In genomic region chr11:95346207-95346718, GRCh38 we compare ENCODE assay signal across 15 cellular contexts.
DNase-seq lines count a peak whose midpoint lies in the region; ATAC-seq, FAIRE-seq and TF ChIP-seq lines count a peak whose summit lies in the region.
"Had no signal": no experiment of that assay in that cellular context is flagged by ENCODE, and none has a peak within 500 bp of the region (broad histone marks: within the 10 kb centered on the region; RNA-seq: fewer than 3 reads in every experiment).

No MANE protein-coding gene starts in this region.

- no peaks in the 10 kb centered on the region for H3K9me1 ChIP-seq in keratinocyte (ENCODE audit: control insufficient read depth, extremely low read depth, insufficient read depth, low read length)

- no peak overlapping the region for H3K27ac ChIP-seq in keratinocyte (ENCODE audit: control insufficient read depth, insufficient read depth, low read length)
- H3K27ac ChIP-seq: BLaER1, Peyer's patch had no signal

- TF ChIP-seq CTCF in keratinocyte (optimal IDR thresholded peaks at IDR 0.05 in 1 of 3, IDR thresholded peaks at IDR 0.05 in 1 of 3, conservative IDR thresholded peaks at IDR 0.05 in 1 of 3; ENCODE audit: extremely low read depth in 1 of 3, insufficient read depth in 2 of 3, low read length in 3 of 3): no peak

- H3K9me3 Mint-ChIP-seq in stimulated activated naive CD8-positive, alpha-beta T cell treated with anti-CD3 and anti-CD28 coated beads, Interleukin-15, amount 100 ng/mL, for 72 hours: peaks cover 18 to 19% of the 10 kb centered on the region in 2 donors

- H3K4me1 Mint-ChIP-seq in stimulated activated naive CD8-positive, alpha-beta T cell treated with anti-CD3 and anti-CD28 coated beads, Interleukin-15, amount 100 ng/mL, for 72 hours: peaks cover 48% of the 10 kb centered on the region

- H3K36me3 ChIP-seq in keratinocyte (ENCODE audit: control insufficient read depth in 2 of 2, extremely low read depth in 1 of 2, insufficient read depth in 2 of 2, low read length in 2 of 2): no peaks in the 10 kb centered on the region
- H3K36me3 ChIP-seq: BLaER1, HAP-1, Peyer's patch had no signal

- H3K27me3 ChIP-seq in keratinocyte (ENCODE audit: control insufficient read depth, extremely low read depth, insufficient read depth, low read length): no peaks in the 10 kb centered on the region
- H3K27me3 ChIP-seq: BLaER1, Peyer's patch had no signal

- no peak for FAIRE-seq in keratinocyte (lab: Jason Lieb, UNC)

- peaks cover 21% of the 10 kb centered on the region for H3K4me1 ChIP-seq in keratinocyte (ENCODE audit: control insufficient read depth, extremely low read depth, insufficient read depth, low read length)
- H3K4me1 ChIP-seq: BLaER1, Peyer's patch had no signal

- peak overlapping the region; percentile 34 for H2AFZ ChIP-seq in keratinocyte (ENCODE audit: control insufficient read depth, low read length)

- no peak overlapping the region for H3K9ac ChIP-seq in keratinocyte (ENCODE audit: control insufficient read depth, extremely low read depth, insufficient read depth, low read length)
- H3K9ac ChIP-seq: BLaER1 had no signal

- H3K4me2 ChIP-seq in keratinocyte (ENCODE audit: control insufficient read depth, extremely low read depth, insufficient read depth, low read depth, low read length): no peak overlapping the region
- H3K4me2 ChIP-seq: BLaER1 had no signal

- no peaks in the 10 kb centered on the region for H3K79me2 ChIP-seq in keratinocyte (ENCODE audit: control insufficient read depth, insufficient read depth, low read length)

- no peaks in the 10 kb centered on the region for H3K9me3 ChIP-seq in keratinocyte (ENCODE audit: control insufficient read depth, low read depth, low read length)
- H3K9me3 ChIP-seq: HAP-1, Peyer's patch had no signal

- peak overlapping the region in 1 of 2 donors; percentile 30 for H3K4me3 Mint-ChIP-seq in stimulated activated naive CD8-positive, alpha-beta T cell treated with anti-CD3 and anti-CD28 coated beads, Interleukin-15, amount 100 ng/mL, for 72 hours
- H3K4me3 Mint-ChIP-seq: CD8-positive, alpha-beta T cell had no signal

- no peak overlapping the region for H3K4me3 ChIP-seq in keratinocyte (ENCODE audit: control insufficient read depth in 2 of 3, extremely low read depth in 1 of 3, insufficient read depth in 2 of 3, low read depth in 1 of 3, low read length in 3 of 3)
- H3K4me3 ChIP-seq: BLaER1, HAP-1, Peyer's patch had no signal

- H3K27me3 Mint-ChIP-seq in stimulated activated naive CD8-positive, alpha-beta T cell treated with anti-CD3 and anti-CD28 coated beads, Interleukin-15, amount 100 ng/mL, for 72 hours: no peaks in the 10 kb centered on the region

- peak; percentile 38 for ATAC-seq in stimulated activated naive CD8-positive, alpha-beta T cell treated with anti-CD3 and anti-CD28 coated beads, Interleukin-15, Interleukin-2, amounts not matched to agents 100 U/mL and 50 U/mL, for 24 hours
- no peak for ATAC-seq in stimulated activated naive CD8-positive, alpha-beta T cell treated with anti-CD3 and anti-CD28 coated beads, Interleukin-15, amount 100 ng/mL, for 72 hours
- ATAC-seq: CD8-positive, alpha-beta T cell had no signal

- H3K27ac Mint-ChIP-seq in stimulated activated naive CD8-positive, alpha-beta T cell treated with anti-CD3 and anti-CD28 coated beads, Interleukin-15, amount 100 ng/mL, for 72 hours: peak overlapping the region in 1 of 2 donors; percentile 65
- H3K27ac Mint-ChIP-seq: CD8-positive, alpha-beta T cell had no signal

- DNase-seq in activated CD4-positive, alpha-beta T cell treated with anti-CD3 and anti-CD28 coated beads for 48 hours: peak; percentile 26
- no peak for DNase-seq in activated CD4-positive, alpha-beta T cell treated with anti-CD3 and anti-CD28 coated beads for 1 hour
- no peak for DNase-seq in stimulated activated naive CD8-positive, alpha-beta T cell treated with anti-CD3 and anti-CD28 coated beads, Interleukin-15, Interleukin-2, amounts not matched to agents 100 U/mL and 50 U/mL, for 24 hours
- no peak for DNase-seq in stimulated activated naive CD8-positive, alpha-beta T cell treated with anti-CD3 and anti-CD28 coated beads, Interleukin-15, amount 100 ng/mL, for 72 hours
- DNase-seq in keratinocyte (ENCODE audit: low read depth, low spot score): no peak
- DNase-seq in NOMO-1 treated with dmso at 0.1 percent for 144 hours (lab: John Stamatoyannopoulos, UW; ENCODE audit: unreplicated experiment): no peak
- DNase-seq in NCI-H2227 (lab: John Stamatoyannopoulos, UW; ENCODE audit: unreplicated experiment): no peak
- DNase-seq in NCI-H1417 (lab: John Stamatoyannopoulos, UW): no peak
- DNase-seq: CD8-positive, alpha-beta T cell; NCI-H1436 treated with DMSO at 0.1 percent for 48 hours; NCI-H2029 treated with DMSO at 0.1 percent for 48 hours; Peyer's patch; Right ventricle myocardium superior had no signal

- no peaks in the 10 kb centered on the region for H4K20me1 ChIP-seq in keratinocyte (ENCODE audit: control insufficient read depth, extremely low read depth, insufficient read depth, low read length)
- H4K20me1 ChIP-seq: BLaER1 had no signal

- dilution Hi-C loops in keratinocyte (cut with MboI; ENCODE audit: extremely low pct_ligation_motif_present, low sequenced_read_pairs): no loop called here
